ENCODE assay signal across 30 cellular contexts in genomic region chr18:56899660-56900059, GRCh38.
"Had no signal": no experiment of that assay in that cellular context is flagged by ENCODE, and none has a peak within 500 bp of the region (broad histone marks: within the 10 kb centered on the region; RNA-seq: fewer than 3 reads in every experiment).

No MANE protein-coding gene starts in this region.

- H3K9me3 ChIP-seq: ascending aorta, colonic mucosa, esophagus squamous epithelium had no signal

- H3K9me3 Mint-ChIP-seq: activated B cell treated with CpG ODN at 0.5 μM for 24 hours; activated CD8-positive, alpha-beta T cell treated with anti-CD3 and anti-CD28 coated beads for 36 hours; activated naive CD4-positive, alpha-beta T cell treated with anti-CD3 and anti-CD28 coated beads, Interleukin-2, amount 10 ng/mL, durations not matched to agents 7 days and 5 days; activated naive CD4-positive, alpha-beta T cell treated with anti-CD3 and anti-CD28 coated beads, Interleukin-2, amount 50 U/mL, for 72 hours; activated T-cell treated with anti-CD3 and anti-CD28 coated beads, Interleukin-2, amount 50 U/mL, for 4 hours; activated T-helper 2 cell treated with anti-CD3 and anti-CD28 coated beads, Interferon-gamma antibody, Interleukin-2, Interleukin-4, amounts not matched to agents 10 μg/mL and 5 μg/mL and 100 μg/mL, durations not matched to agents 14 hours and 24 hours and 36 hours; central memory CD8-positive, alpha-beta T cell; T-helper 2 cell treated with Interferon-gamma antibody and Interleukin-4, amounts not matched to agents 5 μg/mL and 100 μg/mL, for 36 hours had no signal

- H3K27me3 Mint-ChIP-seq: activated B cell treated with CpG ODN at 0.5 μM for 24 hours; activated CD8-positive, alpha-beta T cell treated with anti-CD3 and anti-CD28 coated beads for 36 hours; activated naive CD4-positive, alpha-beta T cell treated with anti-CD3 and anti-CD28 coated beads, Interleukin-2, amount 10 ng/mL, durations not matched to agents 7 days and 5 days; activated naive CD8-positive, alpha-beta T cell treated with anti-CD3 and anti-CD28 coated beads, Interleukin-2, amount 10 ng/mL, durations not matched to agents 7 days and 5 days; central memory CD8-positive, alpha-beta T cell; T-helper 17 cell had no signal

- H3K4me1 Mint-ChIP-seq: activated B cell treated with CpG ODN at 0.5 μM for 24 hours had no signal

- H3K4me1 ChIP-seq: ascending aorta, colonic mucosa, esophagus squamous epithelium had no signal

- H3K4me3 Mint-ChIP-seq: activated B cell treated with CpG ODN at 0.5 μM for 24 hours; activated CD8-positive, alpha-beta T cell treated with anti-CD3 and anti-CD28 coated beads for 36 hours; activated naive CD4-positive, alpha-beta T cell treated with anti-CD3 and anti-CD28 coated beads, Interleukin-2, amount 10 ng/mL, durations not matched to agents 7 days and 5 days; activated naive CD8-positive, alpha-beta T cell treated with anti-CD3 and anti-CD28 coated beads, Interleukin-2, amount 10 ng/mL, durations not matched to agents 7 days and 5 days; activated T-cell treated with anti-CD3 and anti-CD28 coated beads, Interleukin-2, amount 50 U/mL, for 4 hours; central memory CD8-positive, alpha-beta T cell; T-helper 17 cell; T-helper 2 cell treated with Interferon-gamma antibody and Interleukin-4, amounts not matched to agents 5 μg/mL and 100 μg/mL, for 36 hours had no signal

- H3K27ac Mint-ChIP-seq: activated B cell treated with CpG ODN at 0.5 μM for 24 hours; activated CD8-positive, alpha-beta T cell treated with anti-CD3 and anti-CD28 coated beads for 36 hours; activated naive CD4-positive, alpha-beta T cell treated with anti-CD3 and anti-CD28 coated beads, Interleukin-2, amount 10 ng/mL, durations not matched to agents 7 days and 5 days; activated naive CD4-positive, alpha-beta T cell treated with anti-CD3 and anti-CD28 coated beads, Interleukin-2, amount 50 U/mL, for 72 hours; activated naive CD8-positive, alpha-beta T cell treated with anti-CD3 and anti-CD28 coated beads, Interleukin-2, amount 10 ng/mL, durations not matched to agents 7 days and 5 days; activated T-helper 2 cell treated with anti-CD3 and anti-CD28 coated beads, Interferon-gamma antibody, Interleukin-2, Interleukin-4, amounts not matched to agents 10 μg/mL and 5 μg/mL and 100 μg/mL, durations not matched to agents 14 hours and 24 hours and 36 hours; T-helper 17 cell; T-helper 2 cell treated with Interferon-gamma antibody and Interleukin-4, amounts not matched to agents 5 μg/mL and 100 μg/mL, for 36 hours had no signal

- H3K27me3 ChIP-seq: ascending aorta, brain microvascular endothelial cell, colonic mucosa, esophagus squamous epithelium had no signal

- H3K27ac ChIP-seq: ascending aorta, brain microvascular endothelial cell, colonic mucosa, epithelial cell of prostate, esophagus squamous epithelium, WERI-Rb-1 had no signal

- H3K4me3 ChIP-seq: ascending aorta, colonic mucosa, esophagus squamous epithelium had no signal

- H3K36me3 ChIP-seq: ascending aorta, brain microvascular endothelial cell, colonic mucosa, esophagus squamous epithelium, WERI-Rb-1 had no signal

- H3K36me3 Mint-ChIP-seq: activated naive CD4-positive, alpha-beta T cell treated with anti-CD3 and anti-CD28 coated beads, Interleukin-2, amount 10 ng/mL, durations not matched to agents 7 days and 5 days; activated naive CD4-positive, alpha-beta T cell treated with anti-CD3 and anti-CD28 coated beads, Interleukin-2, amount 50 U/mL, for 72 hours; activated naive CD8-positive, alpha-beta T cell treated with anti-CD3 and anti-CD28 coated beads, Interleukin-2, amount 10 ng/mL, durations not matched to agents 7 days and 5 days had no signal

- DNase-seq: activated B cell treated with CpG ODN at 0.5 μM for 24 hours; activated CD4-positive, alpha-beta T cell treated with anti-CD3 and anti-CD28 coated beads for 48 hours; activated CD4-positive, alpha-beta T cell treated with anti-CD3 and anti-CD28 coated beads, Interleukin-2, amount 50 U/mL, for 1 hour; activated CD4-positive, alpha-beta T cell treated with anti-CD3 and anti-CD28 coated beads, Interleukin-2, amount 50 U/mL, for 48 hours; activated CD8-positive, alpha-beta memory T cell treated with anti-CD3 and anti-CD28 coated beads for 24 hours; activated CD8-positive, alpha-beta T cell treated with anti-CD3 and anti-CD28 coated beads for 36 hours; activated effector memory CD4-positive, alpha-beta T cell treated with anti-CD3 and anti-CD28 coated beads, Interleukin-2, amount 50 U/mL, for 16 hours; activated naive CD4-positive, alpha-beta T cell treated with anti-CD3 and anti-CD28 coated beads, Interleukin-2, amount 10 ng/mL, durations not matched to agents 7 days and 5 days; activated naive CD8-positive, alpha-beta T cell treated with anti-CD3 and anti-CD28 coated beads, Interleukin-2, amount 10 ng/mL, durations not matched to agents 7 days and 5 days; activated T-cell treated with anti-CD3 and anti-CD28 coated beads, Interleukin-2, amount 50 U/mL, for 4 hours; brain microvascular endothelial cell; colonic mucosa; effector CD8-positive, alpha-beta T cell; esophagus squamous epithelium; foreskin melanocyte; head of caudate nucleus; T-helper 1 cell; T-helper 17 cell; T1000; WERI-Rb-1 had no signal

- ATAC-seq: activated CD4-positive, CD25-positive, alpha-beta regulatory T cell treated with anti-CD3 and anti-CD28 coated beads, Interleukin-2, amount 50 U/mL, for 24 hours; activated CD8-positive, alpha-beta T cell treated with anti-CD3 and anti-CD28 coated beads for 36 hours; activated naive CD4-positive, alpha-beta T cell treated with anti-CD3 and anti-CD28 coated beads, Interleukin-2, amount 50 U/mL, for 72 hours; activated T-cell treated with anti-CD3 and anti-CD28 coated beads, Interleukin-2, amount 50 U/mL, for 4 hours; T-helper 17 cell had no signal

- FAIRE-seq: bronchial epithelial cell, endometrium, endothelial cell of umbilical vein had no signal
